ENCODE assay signal across 28 cellular contexts in the genomic region with DNA sequence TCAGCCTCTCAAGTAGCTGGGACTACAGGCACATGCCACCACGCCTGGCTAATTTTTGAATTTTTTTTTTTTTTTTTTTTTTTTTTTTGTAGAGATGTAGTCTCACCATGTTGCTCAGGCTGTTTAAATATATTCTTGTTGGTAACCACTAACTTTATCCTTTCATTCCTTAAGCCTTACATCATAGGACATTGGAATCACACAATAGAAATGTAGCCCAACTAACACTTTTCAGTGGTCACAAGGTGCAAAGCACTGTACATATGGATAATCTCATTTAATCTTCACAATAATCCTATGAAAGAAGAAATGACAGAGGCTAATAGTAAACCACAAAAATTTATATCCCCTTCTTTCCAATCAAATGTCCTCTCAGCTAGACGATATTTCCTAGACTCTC.
"Had no signal": no experiment of that assay in that cellular context is flagged by ENCODE, and none has a peak within 500 bp of the region (broad histone marks: within the 10 kb centered on the region; RNA-seq: fewer than 3 reads in every experiment).

No MANE protein-coding gene starts in this region.

- H3K36me3 ChIP-seq: brain microvascular endothelial cell, gastrocnemius medialis, neutrophil, upper lobe of left lung had no signal

- H3K9me3 ChIP-seq: gastrocnemius medialis, neutrophil, upper lobe of left lung had no signal

- DNase-seq: activated CD4-positive, alpha-beta T cell treated with anti-CD3 and anti-CD28 coated beads, Interleukin-2, amount 10 ng/mL, durations not matched to agents 7 days and 5 days; activated CD8-positive, alpha-beta memory T cell treated with anti-CD3 and anti-CD28 coated beads, Interleukin-2, amount 10 ng/mL, durations not matched to agents 7 days and 5 days; activated CD8-positive, alpha-beta T cell treated with anti-CD3 and anti-CD28 coated beads, Interleukin-2, amount 10 ng/mL, durations not matched to agents 7 days and 5 days; activated T-cell treated with anti-CD3 and anti-CD28 coated beads, Interleukin-2, amount 50 U/mL, for 48 hours; anterior cingulate cortex; brain microvascular endothelial cell; dorsolateral prefrontal cortex; effector memory CD4-positive, alpha-beta T cell; gastrocnemius medialis; islet precursor cell; left cardiac atrium; left ventricle myocardium superior; naive B cell; nephron progenitor cell; small intestine; stimulated activated CD4-positive, alpha-beta T cell treated with anti-CD3 and anti-CD28 coated beads, Interleukin-4, amount 100 ng/mL, for 24 hours; stimulated activated CD8-positive, alpha-beta memory T cell treated with anti-CD3 and anti-CD28 coated beads, Interleukin-4, amount 100 ng/mL, for 48 hours; stimulated activated naive CD8-positive, alpha-beta T cell treated with anti-CD3 and anti-CD28 coated beads, Interleukin-15, amount 100 ng/mL, for 72 hours; substantia nigra; upper lobe of left lung had no signal

- H3K27me3 ChIP-seq: brain microvascular endothelial cell, dorsolateral prefrontal cortex, gastrocnemius medialis, hepatocyte, neutrophil, upper lobe of left lung had no signal

- H3K79me2 ChIP-seq: hepatocyte had no signal

- ATAC-seq: activated CD4-positive, CD25-positive, alpha-beta regulatory T cell treated with anti-CD3 and anti-CD28 coated beads, Interleukin-2, amount 50 U/mL, for 24 hours; activated CD8-positive, alpha-beta memory T cell treated with anti-CD3 and anti-CD28 coated beads, Interleukin-2, amount 10 ng/mL, durations not matched to agents 7 days and 5 days; activated CD8-positive, alpha-beta T cell treated with anti-CD3 and anti-CD28 coated beads, Interleukin-2, amount 10 ng/mL, durations not matched to agents 7 days and 5 days; activated naive CD4-positive, alpha-beta T cell treated with anti-CD3 and anti-CD28 coated beads, Interleukin-2, amount 50 U/mL, for 72 hours; gastrocnemius medialis; left cardiac atrium; left ventricle myocardium superior; sciatic nerve; stimulated activated memory B cell treated with anti-CD40 and anti-IgM and Interleukin-4, amounts not matched to agents 10 μg/mL and 1 μg/mL and 100 μg/mL, for 72 hours; stimulated activated naive CD8-positive, alpha-beta T cell treated with anti-CD3 and anti-CD28 coated beads, Interleukin-15, amount 100 ng/mL, for 72 hours had no signal

- H2AFZ ChIP-seq: hepatocyte had no signal

- H3K4me1 ChIP-seq: gastrocnemius medialis, upper lobe of left lung had no signal

- FAIRE-seq: small intestine had no signal

- H3K4me3 ChIP-seq: coronary artery, dorsolateral prefrontal cortex, gastrocnemius medialis, hepatocyte, upper lobe of left lung had no signal

- H3K27ac ChIP-seq: brain microvascular endothelial cell, coronary artery, dorsolateral prefrontal cortex, gastrocnemius medialis, hepatocyte, neutrophil, upper lobe of left lung, VCaP had no signal

- H3K4me2 ChIP-seq: hepatocyte had no signal
